In the genomic region with DNA sequence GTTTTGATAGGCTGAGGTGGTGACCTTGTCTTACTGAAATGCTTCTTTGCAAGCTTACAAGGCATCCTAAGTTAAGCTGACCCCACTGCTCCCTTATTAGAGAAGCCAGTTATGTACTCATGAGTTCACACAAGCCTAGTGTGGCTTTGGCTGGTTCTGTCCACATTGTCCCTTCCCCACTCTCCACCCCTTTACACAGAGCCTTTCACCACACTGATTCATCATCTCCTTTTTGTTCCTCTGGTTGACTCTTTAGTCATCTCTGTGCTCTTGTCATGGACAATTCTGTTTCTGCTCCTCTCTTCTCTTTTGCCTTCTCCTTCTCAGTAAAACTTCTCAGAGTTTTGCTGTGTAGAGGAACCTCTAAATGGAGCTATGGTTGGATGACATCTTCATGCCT, we compare ENCODE assay signal across 22 cellular contexts. TPM values are rescaled to one million over a fixed set of nuclear protein-coding genes. Genes with fewer than 3 reads are reported as not detected.
DNase-seq lines count a peak whose midpoint lies in the region; ATAC-seq and TF ChIP-seq lines count a peak whose summit lies in the region.
"Had no signal": no experiment of that assay in that cellular context is flagged by ENCODE, and none has a peak within 500 bp of the region (broad histone marks: within the 10 kb centered on the region; RNA-seq: fewer than 3 reads in every experiment).

No MANE protein-coding gene starts in this region.

- H3K4me3 Mint-ChIP-seq in activated CD8-positive, alpha-beta memory T cell treated with anti-CD3 and anti-CD28 coated beads, Interleukin-2, amount 10 ng/mL, durations not matched to agents 7 days and 5 days, result no peak overlapping the region
- no peak overlapping the region for H3K4me3 Mint-ChIP-seq in activated naive CD8-positive, alpha-beta T cell treated with anti-CD3 and anti-CD28 coated beads, Interleukin-2, amount 50 U/mL, for 24 hours
- H3K4me3 Mint-ChIP-seq: CD4-positive, alpha-beta T cell; central memory CD8-positive, alpha-beta T cell; T-cell had no signal

- no peak overlapping the region for H3K27ac Mint-ChIP-seq in activated CD8-positive, alpha-beta memory T cell treated with anti-CD3 and anti-CD28 coated beads, Interleukin-2, amount 10 ng/mL, durations not matched to agents 7 days and 5 days
- no peak overlapping the region for H3K27ac Mint-ChIP-seq in activated naive CD8-positive, alpha-beta T cell treated with anti-CD3 and anti-CD28 coated beads, Interleukin-2, amount 50 U/mL, for 24 hours
- H3K27ac Mint-ChIP-seq: CD4-positive, alpha-beta T cell; T-cell had no signal

- peaks cover 4% of the 10 kb centered on the region for H3K9me3 Mint-ChIP-seq in activated CD8-positive, alpha-beta memory T cell treated with anti-CD3 and anti-CD28 coated beads, Interleukin-2, amount 10 ng/mL, durations not matched to agents 7 days and 5 days (ENCODE audit: low read depth)
- H3K9me3 Mint-ChIP-seq in activated naive CD8-positive, alpha-beta T cell treated with anti-CD3 and anti-CD28 coated beads, Interleukin-2, amount 50 U/mL, for 24 hours, result peaks cover 18% of the 10 kb centered on the region
- H3K9me3 Mint-ChIP-seq: central memory CD8-positive, alpha-beta T cell had no signal

- peaks cover 4% of the 10 kb centered on the region for H3K36me3 Mint-ChIP-seq in activated CD8-positive, alpha-beta memory T cell treated with anti-CD3 and anti-CD28 coated beads, Interleukin-2, amount 10 ng/mL, durations not matched to agents 7 days and 5 days
- H3K36me3 Mint-ChIP-seq in activated naive CD8-positive, alpha-beta T cell treated with anti-CD3 and anti-CD28 coated beads, Interleukin-2, amount 50 U/mL, for 24 hours (ENCODE audit: low read depth), result no peaks in the 10 kb centered on the region

- H3K4me1 Mint-ChIP-seq in activated CD8-positive, alpha-beta memory T cell treated with anti-CD3 and anti-CD28 coated beads, Interleukin-2, amount 10 ng/mL, durations not matched to agents 7 days and 5 days, result peaks cover 10% of the 10 kb centered on the region
- peaks cover 8% of the 10 kb centered on the region for H3K4me1 Mint-ChIP-seq in activated naive CD8-positive, alpha-beta T cell treated with anti-CD3 and anti-CD28 coated beads, Interleukin-2, amount 50 U/mL, for 24 hours
- H3K4me1 Mint-ChIP-seq: central memory CD8-positive, alpha-beta T cell had no signal

- H3K27me3 Mint-ChIP-seq in activated CD8-positive, alpha-beta memory T cell treated with anti-CD3 and anti-CD28 coated beads, Interleukin-2, amount 10 ng/mL, durations not matched to agents 7 days and 5 days, result peaks cover 12% of the 10 kb centered on the region
- H3K27me3 Mint-ChIP-seq in activated naive CD8-positive, alpha-beta T cell treated with anti-CD3 and anti-CD28 coated beads, Interleukin-2, amount 50 U/mL, for 24 hours, result no peaks in the 10 kb centered on the region
- H3K27me3 Mint-ChIP-seq: T-cell had no signal

- TF ChIP-seq POLR2A in erythroblast (IDR thresholded peaks at IDR 0.05; ENCODE audit: low read length), result no peak

- ATAC-seq in activated CD8-positive, alpha-beta memory T cell treated with anti-CD3 and anti-CD28 coated beads, Interleukin-2, amount 10 ng/mL, durations not matched to agents 7 days and 5 days, result peak; percentile 49
- peak; percentile 93 for ATAC-seq in activated naive CD8-positive, alpha-beta T cell treated with anti-CD3 and anti-CD28 coated beads, Interleukin-2, amount 50 U/mL, for 24 hours
- ATAC-seq in HG03432 (IDR thresholded peaks at IDR 0.05; ENCODE audit: unreplicated experiment) (no peak), HG03378 (IDR thresholded peaks at IDR 0.05; ENCODE audit: unreplicated experiment) (no peak)
- ATAC-seq: left lung, Right ventricle myocardium inferior, T-cell had no signal

- no peak for DNase-seq in activated CD8-positive, alpha-beta memory T cell treated with anti-CD3 and anti-CD28 coated beads, Interleukin-2, amount 10 ng/mL, durations not matched to agents 7 days and 5 days
- DNase-seq in activated CD8-positive, alpha-beta memory T cell treated with anti-CD3 and anti-CD28 coated beads for 24 hours, result no peak
- DNase-seq in HT1080 (ENCODE audit: low read depth), result peak; percentile 58
- no peak for DNase-seq in activated naive CD8-positive, alpha-beta T cell treated with anti-CD3 and anti-CD28 coated beads, Interleukin-2, amount 50 U/mL, for 24 hours
- peak; percentile 57 for DNase-seq in renal cortical epithelial cell (ENCODE audit: low read depth)
- DNase-seq in erythroblast (lab: John Stamatoyannopoulos, UW), result no peak
- DNase-seq: activated CD4-positive, alpha-beta T cell treated with anti-CD3 and anti-CD28 coated beads, Interleukin-2, amount 50 U/mL, for 48 hours; activated effector memory CD4-positive, alpha-beta T cell treated with anti-CD3 and anti-CD28 coated beads, Interleukin-2, amount 50 U/mL, for 16 hours; anterior cingulate cortex; CD4-positive, alpha-beta T cell; DND-41; glutamatergic neuron; left lung; NCI-H524 treated with DMSO at 0.1 percent for 48 hours; spleen; T-cell had no signal

- CTCF ChIA-PET in activated CD8-positive, alpha-beta memory T cell treated with anti-CD3 and anti-CD28 coated beads, Interleukin-2, amount 10 ng/mL, durations not matched to agents 7 days and 5 days (lab: Charles Lee), result interaction anchor here (1.2 kb wide), 1 partner anchor 362 kb away, joined by 3 read pairs; the partner anchor contains the start of gene PDS5A

RNA-seq across cellular contexts. Expression of gene CHRNA9, which starts 4.9 kb away (rescaled TPM):
- total RNA-seq in activated CD8-positive, alpha-beta memory T cell treated with anti-CD3 and anti-CD28 coated beads, Interleukin-2, amount 10 ng/mL, durations not matched to agents 7 days and 5 days, result under 1 TPM in 1 of 2 experiments, not detected in 1; 0.18 TPM
- total RNA-seq in HT1080 (2014; rRNA removed; shearing (Covaris generic)), result 2.6 and 6.3 TPM in 2 replicates
- 6.9 and 8.1 TPM in 2 replicates for polyA plus RNA-seq in HT1080 (2015; cell fraction: cytosol; rRNA removed)
- polyA plus RNA-seq in HT1080 (2015; cell fraction: nucleus; rRNA removed), result 3.3 and 5.1 TPM in 2 replicates
- not detected in 2 replicates for total RNA-seq in renal cortical epithelial cell
- total RNA-seq: CD4-positive, alpha-beta T cell; left lung; Right ventricle myocardium inferior; spleen; temporal lobe; vagina had no signal

Comparison
In these comparisons a context has a peak if more than half of its experiments do, and no peak if none do; other contexts are left out.
1. ATAC-seq: peak in activated CD8-positive, alpha-beta memory T cell treated with anti-CD3 and anti-CD28 coated beads, Interleukin-2, amount 10 ng/mL, durations not matched to agents 7 days and 5 days (single experiment) and activated naive CD8-positive, alpha-beta T cell treated with anti-CD3 and anti-CD28 coated beads, Interleukin-2, amount 50 U/mL, for 24 hours (single experiment); none in HG03432 (single experiment) and HG03378 (single experiment).
2. DNase-seq: peak in HT1080 (single experiment) and renal cortical epithelial cell (single experiment); none in activated CD8-positive, alpha-beta memory T cell treated with anti-CD3 and anti-CD28 coated beads, Interleukin-2, amount 10 ng/mL, durations not matched to agents 7 days and 5 days (single experiment), activated CD8-positive, alpha-beta memory T cell treated with anti-CD3 and anti-CD28 coated beads for 24 hours (single experiment), activated naive CD8-positive, alpha-beta T cell treated with anti-CD3 and anti-CD28 coated beads, Interleukin-2, amount 50 U/mL, for 24 hours (single experiment) and erythroblast (0 of 2).